In the genomic region with DNA sequence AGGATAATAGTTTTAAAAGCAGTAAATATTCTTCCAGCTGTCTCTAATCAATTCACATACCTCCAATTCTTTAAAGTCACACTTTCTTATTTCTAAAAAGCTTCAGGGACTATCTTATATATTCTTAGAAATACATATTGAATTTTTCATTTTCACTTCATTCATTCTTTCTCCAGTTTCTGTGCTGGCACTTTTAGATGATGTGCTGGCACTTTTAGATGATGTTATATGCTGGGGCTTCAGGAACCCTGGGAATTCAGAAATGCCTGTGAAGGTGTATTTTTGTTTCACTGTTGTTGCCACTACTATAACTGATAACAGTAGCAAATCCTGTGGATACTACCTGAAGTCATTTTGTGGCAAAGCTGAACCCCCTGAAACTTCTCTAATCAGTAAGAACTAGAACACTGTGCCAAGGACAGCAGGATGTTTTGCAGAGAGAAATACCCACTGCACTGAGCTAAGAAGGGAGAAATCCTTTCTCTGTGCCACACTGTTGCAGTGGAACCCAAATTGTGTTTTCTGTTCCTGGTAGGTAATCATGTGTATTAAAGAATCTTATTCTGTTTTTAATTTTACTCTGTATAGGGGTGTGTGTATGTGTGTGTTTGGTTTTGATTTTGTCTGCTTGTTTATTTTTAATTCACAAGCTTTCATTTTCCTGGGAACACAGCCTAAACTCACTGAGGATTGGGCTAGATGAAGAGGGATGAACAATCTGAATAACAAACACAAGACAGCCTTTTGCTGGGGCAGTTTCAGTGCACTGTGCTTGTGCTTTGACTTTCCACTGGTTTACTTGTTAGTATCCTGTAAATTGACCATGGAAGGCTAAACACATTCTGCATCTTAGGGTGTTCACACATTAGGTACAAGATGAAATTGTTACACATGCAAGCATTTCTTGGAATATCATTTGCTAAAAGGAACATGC, we compare ENCODE assay signal across 1 cellular context.
TF ChIP-seq lines count a peak whose summit lies in the region.

No MANE protein-coding gene starts in this region.

TF ChIP-seq in SK-N-SH treated with all-trans-retinoic acid at 6 μM for 48 hours, 23 proteins besides CTCF, POLR2A, EP300 and RAD21 (continued from another document):
- TF ChIP-seq, protein P1, sequence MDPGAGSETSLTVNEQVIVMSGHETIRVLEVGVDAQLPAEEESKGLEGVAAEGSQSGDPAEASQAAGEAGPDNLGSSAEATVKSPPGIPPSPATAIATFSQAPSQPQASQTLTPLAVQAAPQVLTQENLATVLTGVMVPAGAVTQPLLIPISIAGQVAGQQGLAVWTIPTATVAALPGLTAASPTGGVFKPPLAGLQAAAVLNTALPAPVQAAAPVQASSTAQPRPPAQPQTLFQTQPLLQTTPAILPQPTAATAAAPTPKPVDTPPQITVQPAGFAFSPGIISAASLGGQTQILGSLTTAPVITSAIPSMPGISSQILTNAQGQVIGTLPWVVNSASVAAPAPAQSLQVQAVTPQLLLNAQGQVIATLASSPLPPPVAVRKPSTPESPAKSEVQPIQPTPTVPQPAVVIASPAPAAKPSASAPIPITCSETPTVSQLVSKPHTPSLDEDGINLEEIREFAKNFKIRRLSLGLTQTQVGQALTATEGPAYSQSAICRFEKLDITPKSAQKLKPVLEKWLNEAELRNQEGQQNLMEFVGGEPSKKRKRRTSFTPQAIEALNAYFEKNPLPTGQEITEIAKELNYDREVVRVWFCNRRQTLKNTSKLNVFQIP (CRISPR knock-in tag; IDR thresholded peaks at IDR 0.05; ENCODE audit: borderline replicate concordance, low read depth) = no peak
- TF ChIP-seq OSR1 (CRISPR knock-in tag; IDR thresholded peaks at IDR 0.05) = no peak
- no peak for TF ChIP-seq TOX (CRISPR knock-in tag; IDR thresholded peaks at IDR 0.05; ENCODE audit: borderline replicate concordance)
- no peak for TF ChIP-seq PPARA (CRISPR knock-in tag; IDR thresholded peaks at IDR 0.05; ENCODE audit: borderline replicate concordance)
- TF ChIP-seq, protein P2, sequence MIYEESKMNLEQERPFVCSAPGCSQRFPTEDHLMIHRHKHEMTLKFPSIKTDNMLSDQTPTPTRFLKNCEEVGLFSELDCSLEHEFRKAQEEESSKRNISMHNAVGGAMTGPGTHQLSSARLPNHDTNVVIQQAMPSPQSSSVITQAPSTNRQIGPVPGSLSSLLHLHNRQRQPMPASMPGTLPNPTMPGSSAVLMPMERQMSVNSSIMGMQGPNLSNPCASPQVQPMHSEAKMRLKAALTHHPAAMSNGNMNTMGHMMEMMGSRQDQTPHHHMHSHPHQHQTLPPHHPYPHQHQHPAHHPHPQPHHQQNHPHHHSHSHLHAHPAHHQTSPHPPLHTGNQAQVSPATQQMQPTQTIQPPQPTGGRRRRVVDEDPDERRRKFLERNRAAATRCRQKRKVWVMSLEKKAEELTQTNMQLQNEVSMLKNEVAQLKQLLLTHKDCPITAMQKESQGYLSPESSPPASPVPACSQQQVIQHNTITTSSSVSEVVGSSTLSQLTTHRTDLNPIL (CRISPR knock-in tag; IDR thresholded peaks at IDR 0.05; ENCODE audit: low read depth) = no peak
- TF ChIP-seq SNAI2 (CRISPR knock-in tag; IDR thresholded peaks at IDR 0.05) = no peak
- TF ChIP-seq, protein P3, sequence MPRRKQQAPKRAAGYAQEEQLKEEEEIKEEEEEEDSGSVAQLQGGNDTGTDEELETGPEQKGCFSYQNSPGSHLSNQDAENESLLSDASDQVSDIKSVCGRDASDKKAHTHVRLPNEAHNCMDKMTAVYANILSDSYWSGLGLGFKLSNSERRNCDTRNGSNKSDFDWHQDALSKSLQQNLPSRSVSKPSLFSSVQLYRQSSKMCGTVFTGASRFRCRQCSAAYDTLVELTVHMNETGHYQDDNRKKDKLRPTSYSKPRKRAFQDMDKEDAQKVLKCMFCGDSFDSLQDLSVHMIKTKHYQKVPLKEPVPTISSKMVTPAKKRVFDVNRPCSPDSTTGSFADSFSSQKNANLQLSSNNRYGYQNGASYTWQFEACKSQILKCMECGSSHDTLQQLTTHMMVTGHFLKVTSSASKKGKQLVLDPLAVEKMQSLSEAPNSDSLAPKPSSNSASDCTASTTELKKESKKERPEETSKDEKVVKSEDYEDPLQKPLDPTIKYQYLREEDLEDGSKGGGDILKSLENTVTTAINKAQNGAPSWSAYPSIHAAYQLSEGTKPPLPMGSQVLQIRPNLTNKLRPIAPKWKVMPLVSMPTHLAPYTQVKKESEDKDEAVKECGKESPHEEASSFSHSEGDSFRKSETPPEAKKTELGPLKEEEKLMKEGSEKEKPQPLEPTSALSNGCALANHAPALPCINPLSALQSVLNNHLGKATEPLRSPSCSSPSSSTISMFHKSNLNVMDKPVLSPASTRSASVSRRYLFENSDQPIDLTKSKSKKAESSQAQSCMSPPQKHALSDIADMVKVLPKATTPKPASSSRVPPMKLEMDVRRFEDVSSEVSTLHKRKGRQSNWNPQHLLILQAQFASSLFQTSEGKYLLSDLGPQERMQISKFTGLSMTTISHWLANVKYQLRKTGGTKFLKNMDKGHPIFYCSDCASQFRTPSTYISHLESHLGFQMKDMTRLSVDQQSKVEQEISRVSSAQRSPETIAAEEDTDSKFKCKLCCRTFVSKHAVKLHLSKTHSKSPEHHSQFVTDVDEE (CRISPR knock-in tag; IDR thresholded peaks at IDR 0.05) = no peak
- TF ChIP-seq ESRRG (CRISPR knock-in tag; IDR thresholded peaks at IDR 0.05) = no peak
- TF ChIP-seq ISL1 (CRISPR knock-in tag; IDR thresholded peaks at IDR 0.05) = no peak
- no peak for TF ChIP-seq ZFP3 (CRISPR knock-in tag; IDR thresholded peaks at IDR 0.05)
- TF ChIP-seq BACH2 (CRISPR knock-in tag; IDR thresholded peaks at IDR 0.05; ENCODE audit: borderline replicate concordance) = no peak
- TF ChIP-seq CSDC2 (CRISPR knock-in tag; IDR thresholded peaks at IDR 0.05) = no peak
